Comparison of ENCODE assay signal across 8 cellular contexts in the genomic region with DNA sequence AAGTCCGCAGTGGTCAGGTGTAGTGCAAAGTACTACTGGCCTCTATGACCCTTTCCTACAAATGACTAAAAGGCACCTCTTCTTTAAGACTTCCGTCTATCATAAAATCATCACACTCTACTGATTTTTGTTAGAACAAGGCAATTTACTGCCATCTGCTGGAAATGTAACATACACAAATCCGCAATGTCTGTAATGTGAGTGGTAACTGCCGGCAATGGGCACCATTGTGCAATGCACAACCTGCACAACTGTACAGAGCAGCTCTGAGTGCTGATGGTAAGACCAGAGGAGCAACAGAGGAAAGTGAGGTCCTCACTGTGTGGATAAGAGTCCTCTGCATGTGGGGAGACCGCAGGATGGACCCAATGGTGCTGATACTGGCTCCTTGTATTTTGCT.
DNase-seq lines count a peak whose midpoint lies in the region; ATAC-seq and TF ChIP-seq lines count a peak whose summit lies in the region.

No MANE protein-coding gene starts in this region.

- H3K9ac ChIP-seq in DND-41 (ENCODE audit: low read depth, low read length) (no peak overlapping the region), mesendoderm (ENCODE audit: low read length) (no peak overlapping the region)

- no peak overlapping the region for H2BK15ac ChIP-seq in mesendoderm (replicated peaks; ENCODE audit: low read depth)

- DNase-seq in DND-41 (no peak), mesendoderm (peak; percentile 40)
- DNase-seq in activated CD4-positive, alpha-beta T cell treated with anti-CD3 and anti-CD28 coated beads for 1 hour = no peak

- H3K4me3 ChIP-seq in DND-41 (ENCODE audit: low read depth in 1 of 2, low read length in 2 of 2) (no peak overlapping the region), mesendoderm (ENCODE audit: low read length) (no peak overlapping the region)

- TF ChIP-seq CTCF in DND-41 (IDR thresholded peaks at IDR 0.05; ENCODE audit: borderline replicate concordance, extremely low read depth, low read length, poor library complexity, severe bottlenecking) (peak; percentile 56), VCaP (conservative IDR thresholded peaks at IDR 0.05) (peak; percentile 69)

- no peak for TF ChIP-seq EP300 in Ishikawa (IDR thresholded peaks at IDR 0.05; ENCODE audit: borderline replicate concordance)

- TF ChIP-seq RAD21 in Ishikawa (IDR thresholded peaks at IDR 0.05; ENCODE audit: low read depth) = peak; percentile 59

- no peaks in the 10 kb centered on the region for H3K27me3 ChIP-seq in DND-41 (ENCODE audit: insufficient read depth, low read length, poor library complexity)
- H3K27me3 ChIP-seq in mesendoderm (ENCODE audit: insufficient read depth, low read length, poor library complexity) = no peaks in the 10 kb centered on the region

- H3K18ac ChIP-seq in mesendoderm (ENCODE audit: low read length) = no peak overlapping the region

- H4K20me1 ChIP-seq in DND-41 (ENCODE audit: insufficient read depth, low read length) = no peaks in the 10 kb centered on the region

- H3K4me1 ChIP-seq in DND-41 (ENCODE audit: insufficient read depth, low read length) (no peaks in the 10 kb centered on the region), mesendoderm (ENCODE audit: control insufficient read depth, low read depth, low read length) (no peaks in the 10 kb centered on the region)

- no peak overlapping the region for H2AFZ ChIP-seq in DND-41 (ENCODE audit: low read depth, low read length)

- no peaks in the 10 kb centered on the region for H3K79me2 ChIP-seq in DND-41 (ENCODE audit: insufficient read depth, low read length)
- no peaks in the 10 kb centered on the region for H3K79me2 ChIP-seq in mesendoderm (ENCODE audit: control insufficient read depth, insufficient read depth, low read length)

- H3K23ac ChIP-seq in mesendoderm (ENCODE audit: low read length) = no peak overlapping the region

- no peaks in the 10 kb centered on the region for H3K9me3 ChIP-seq in DND-41 (ENCODE audit: insufficient read depth, low read length, severe bottlenecking)

- WGBS in mesendoderm (ENCODE audit: extremely low coverage, insufficient coverage, low lambda C conversion rate) = no CpG with 5 or more reads among the region's 5 CpGs

- no peak overlapping the region for H4K8ac ChIP-seq in mesendoderm (ENCODE audit: low read depth, low read length)

- H2AK5ac ChIP-seq in mesendoderm (ENCODE audit: low read length) = no peak overlapping the region

- H2BK5ac ChIP-seq in mesendoderm (ENCODE audit: low read length) = no peak overlapping the region

- no peak overlapping the region for H3K4ac ChIP-seq in mesendoderm (ENCODE audit: low read depth, low read length)

- H3K79me1 ChIP-seq in mesendoderm (ENCODE audit: low read length) = no peaks in the 10 kb centered on the region

- H3K36me3 ChIP-seq in DND-41 (ENCODE audit: insufficient read depth, low read length) (no peaks in the 10 kb centered on the region), mesendoderm (ENCODE audit: control insufficient read depth, insufficient read depth, low read length) (no peaks in the 10 kb centered on the region)

- no peak overlapping the region for H3K56ac ChIP-seq in mesendoderm (ENCODE audit: low read length)

- no peak overlapping the region for H2BK120ac ChIP-seq in mesendoderm (ENCODE audit: low read depth, low read length)

- ATAC-seq in DND-41 (ENCODE audit: insufficient read depth, low read depth) (no peak), HG03045 (IDR thresholded peaks at IDR 0.05; ENCODE audit: unreplicated experiment) (no peak), HG03432 (IDR thresholded peaks at IDR 0.05; ENCODE audit: unreplicated experiment) (no peak), GM21825 (IDR thresholded peaks at IDR 0.05; ENCODE audit: unreplicated experiment) (no peak)

- no peak overlapping the region for H4K5ac ChIP-seq in mesendoderm (ENCODE audit: low read length)

- H3K27ac ChIP-seq in DND-41 (ENCODE audit: low read length) (no peak overlapping the region), VCaP (no peak overlapping the region), mesendoderm (ENCODE audit: low read depth, low read length) (no peak overlapping the region)

- H3K4me2 ChIP-seq in DND-41 (ENCODE audit: insufficient read depth, low read length) (no peak overlapping the region), mesendoderm (ENCODE audit: low read length) (no peak overlapping the region)

TF ChIP-seq in Ishikawa, 13 proteins besides CTCF, POLR2A, EP300 and RAD21:
- TF ChIP-seq FOXM1 (IDR thresholded peaks at IDR 0.05; ENCODE audit: borderline replicate concordance, low read depth) = no peak
- peak; percentile 52; the same call in 1 of the 2 replicates for TF ChIP-seq CEBPB (IDR thresholded peaks at IDR 0.05)
- no peak for TF ChIP-seq TAF1 (IDR thresholded peaks at IDR 0.05; ENCODE audit: low read depth)
- no peak for TF ChIP-seq REST (IDR thresholded peaks at IDR 0.05; ENCODE audit: low read depth)
- TF ChIP-seq, protein P1, sequence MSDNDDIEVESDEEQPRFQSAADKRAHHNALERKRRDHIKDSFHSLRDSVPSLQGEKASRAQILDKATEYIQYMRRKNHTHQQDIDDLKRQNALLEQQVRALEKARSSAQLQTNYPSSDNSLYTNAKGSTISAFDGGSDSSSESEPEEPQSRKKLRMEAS (IDR thresholded peaks at IDR 0.05) = no peak
